12 cellular contexts compared by ENCODE assay signal in the genomic region with DNA sequence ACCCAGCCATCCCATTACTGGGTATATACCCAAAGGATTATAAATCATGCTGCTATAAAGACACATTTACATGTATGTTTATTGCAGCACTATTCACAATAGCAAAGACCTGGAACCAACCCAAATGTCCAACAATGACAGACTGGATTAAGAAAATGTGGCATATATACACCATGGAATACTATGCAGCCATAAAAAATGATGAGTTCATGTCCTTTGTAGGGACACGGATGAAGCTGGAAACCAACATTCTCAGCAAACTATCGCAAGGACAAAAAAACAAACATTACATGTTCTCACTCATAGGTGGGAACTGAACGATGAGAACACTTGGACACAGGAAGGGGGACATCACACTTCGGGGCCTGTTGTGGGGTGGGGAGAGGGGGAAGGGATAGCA. TPM values are rescaled to one million over a fixed set of nuclear protein-coding genes. Genes with fewer than 3 reads are reported as not detected.
A peak's percentile ranks its signal among the peaks of the same experiment; 100 is the strongest.
DNase-seq lines count a peak whose midpoint lies in the region; ATAC-seq and TF ChIP-seq lines count a peak whose summit lies in the region.
"Not testable (repeated sequence)": the region's sequence is repeated elsewhere in the genome, so short reads cannot be mapped to it uniquely, and the experiment has no call there.
"Had no signal": no experiment of that assay in that cellular context is flagged by ENCODE, and none has a peak within 500 bp of the region (broad histone marks: within the 10 kb centered on the region; RNA-seq: fewer than 3 reads in every experiment).

No MANE protein-coding gene starts in this region.

- H3K79me2 ChIP-seq in OCI-LY7 (ENCODE audit: insufficient read depth, low read depth, low read length): peaks cover 40% of the 10 kb centered on the region

- H3K36me3 ChIP-seq in HAP-1 (replicated peaks); OCI-LY7 (ENCODE audit: insufficient read depth, low read length): not testable (repeated sequence)
- peaks cover 13% of the 10 kb centered on the region for H3K36me3 ChIP-seq in mesodermal cell (ENCODE audit: control insufficient read depth, insufficient read depth, low read length)

- H3K4me1 Mint-ChIP-seq in activated CD8-positive, alpha-beta T cell treated with anti-CD3 and anti-CD28 coated beads for 36 hours (ENCODE audit: low read depth): peaks cover 35% of the 10 kb centered on the region

- H3K4me3 ChIP-seq in AG04450 (ENCODE audit: low read depth, low read length) (0 out of 2 replicates have a peak overlapping the region, but pooled peaks have one; percentile 31), HAP-1 (peak overlapping the region; percentile 98), OCI-LY7 (ENCODE audit: low read depth, low read length, poor library complexity, severe bottlenecking) (peak overlapping the region; percentile 86), astrocyte of the spinal cord (ENCODE audit: low read depth, low read length) (peak overlapping the region; percentile 99), fibroblast of mammary gland (ENCODE audit: control insufficient read depth, low read depth, low read length) (peak overlapping the region; percentile 99), mesodermal cell (ENCODE audit: extremely low read depth, insufficient read depth, low read length, poor library complexity, severe bottlenecking) (peak overlapping the region; percentile 92), skeletal muscle cell (ENCODE audit: low read depth, low read length) (peak overlapping the region; percentile 99)

- ATAC-seq in activated CD8-positive, alpha-beta T cell treated with anti-CD3 and anti-CD28 coated beads for 36 hours: not testable (repeated sequence)

- H3K36me3 Mint-ChIP-seq in activated CD8-positive, alpha-beta T cell treated with anti-CD3 and anti-CD28 coated beads for 36 hours (ENCODE audit: low read depth): not testable (repeated sequence)

- H3K4me1 ChIP-seq in HAP-1 (peaks cover 15% of the 10 kb centered on the region), OCI-LY7 (ENCODE audit: insufficient read depth, low read length, poor library complexity, severe bottlenecking) (peaks cover 14% of the 10 kb centered on the region), mesodermal cell (ENCODE audit: control insufficient read depth, insufficient read depth, low read length, poor library complexity, severe bottlenecking) (peaks cover 19% of the 10 kb centered on the region)

- peak overlapping the region; percentile 83 for H3K4me3 Mint-ChIP-seq in activated CD8-positive, alpha-beta T cell treated with anti-CD3 and anti-CD28 coated beads for 36 hours

- BruUV-seq in OCI-LY7 (replicated peaks; lab: Mats Ljungman, UMichigan): not testable (repeated sequence)

- not testable (repeated sequence) for H2AFZ ChIP-seq in OCI-LY7 (ENCODE audit: low read length)

- H4K20me1 ChIP-seq in OCI-LY7 (ENCODE audit: insufficient read depth, low read length): not testable (repeated sequence)

- WGBS in mesodermal cell (ENCODE audit: insufficient coverage in 2 of 2), 2 experiments: 85% methylated on average over 2 of the region's 4 CpGs; no CpG with 5 or more reads in 1 of the 2 experiments

- CTCF ChIA-PET in AG04450 (lab: Charles Lee); OCI-LY7 (lab: Charles Lee; ENCODE audit: unreplicated experiment): not testable (repeated sequence)
- CTCF ChIA-PET in activated CD8-positive, alpha-beta T cell treated with anti-CD3 and anti-CD28 coated beads for 36 hours (lab: Charles Lee): interaction anchor here (1.5 kb wide), 1 partner anchor 19 kb away, joined by 3 read pairs; no protein-coding TSS in a partner anchor

- peak overlapping the region; percentile 75 for H3K27ac Mint-ChIP-seq in activated CD8-positive, alpha-beta T cell treated with anti-CD3 and anti-CD28 coated beads for 36 hours

- not testable (repeated sequence) for H3K4me2 ChIP-seq in OCI-LY7 (ENCODE audit: low read length)

- not testable (repeated sequence) for TF ChIP-seq CTCF in AG04450 (IDR thresholded peaks at IDR 0.05; ENCODE audit: low read depth, low read length); OCI-LY7 (conservative IDR thresholded peaks at IDR 0.05; ENCODE audit: low read length); activated CD8-positive, alpha-beta T cell treated with anti-CD3 and anti-CD28 coated beads for 36 hours (IDR thresholded peaks at IDR 0.05); astrocyte of the spinal cord (IDR thresholded peaks at IDR 0.05; ENCODE audit: low read depth, low read length); fibroblast of mammary gland (conservative IDR thresholded peaks at IDR 0.05; ENCODE audit: control insufficient read depth, insufficient read depth, low read depth, low read length)

- H3K27ac ChIP-seq in AG04450 (ENCODE audit: low read depth, low read length); OCI-LY7 (ENCODE audit: low read depth, low read length, poor library complexity, severe bottlenecking); mesodermal cell (ENCODE audit: low read depth, low read length, severe bottlenecking): not testable (repeated sequence)

- H3K9me3 Mint-ChIP-seq in activated CD8-positive, alpha-beta T cell treated with anti-CD3 and anti-CD28 coated beads for 36 hours: not testable (repeated sequence)

- POLR2A ChIA-PET in AG04450 (lab: Yijun Ruan, JAX); OCI-LY7 (lab: Charles Lee); activated CD8-positive, alpha-beta T cell treated with anti-CD3 and anti-CD28 coated beads for 36 hours (lab: Charles Lee): not testable (repeated sequence)

- H3K27me3 ChIP-seq in AG04450 (ENCODE audit: control insufficient read depth, insufficient read depth, low read length); HAP-1 (ENCODE audit: low read depth): not testable (repeated sequence)

- H3K27me3 Mint-ChIP-seq in activated CD8-positive, alpha-beta T cell treated with anti-CD3 and anti-CD28 coated beads for 36 hours: not testable (repeated sequence)

- in situ Hi-C loops in HAP-1 (cut with MboI; ENCODE audit: low sequenced_read_pairs): loop anchor here (5.0 kb wide), 1 partner anchor 60 kb away; no protein-coding TSS in a partner anchor
- in situ Hi-C loops in astrocyte of the spinal cord (cut with HindIII; ENCODE audit: low sequenced_read_pairs): not testable (repeated sequence)

- H3K9me2 ChIP-seq in OCI-LY7 (ENCODE audit: insufficient read depth, low read length): not testable (repeated sequence)

- not testable (repeated sequence) for H3K9me3 ChIP-seq in AG04450 (ENCODE audit: control insufficient read depth, insufficient read depth, low read length); HAP-1; OCI-LY7 (ENCODE audit: low read length); mesodermal cell (ENCODE audit: control insufficient read depth, low read length)

- DNase-seq in AG04450 (ENCODE audit: low read depth, low spot score); HAP-1 (ENCODE audit: low spot score in 2 of 2); OCI-LY7 (ENCODE audit: low spot score); activated CD8-positive, alpha-beta T cell treated with anti-CD3 and anti-CD28 coated beads for 36 hours; astrocyte of the spinal cord (ENCODE audit: low read depth, low spot score); fibroblast of mammary gland (ENCODE audit: low read depth); skeletal muscle cell (ENCODE audit: low read depth): not testable (repeated sequence)

- intact Hi-C loops in OCI-LY7 (cut with micrococcal nuclease; ENCODE audit: unreplicated experiment); activated CD8-positive, alpha-beta T cell treated with anti-CD3 and anti-CD28 coated beads for 36 hours (cut with micrococcal nuclease): not testable (repeated sequence)

RNA-seq across cellular contexts. Expression of a gene that starts 1.0 kb away (rescaled TPM):
- 87.1 and 87.7 TPM in 2 replicates for polyA plus RNA-seq in AG04450 (2011; rRNA removed)
- polyA minus RNA-seq in AG04450 (2011; rRNA and poly(A)+ RNA removed): 88.8 and 104 TPM in 2 replicates
- total RNA-seq in OCI-LY7 (2014; rRNA removed; shearing (Covaris generic)): 40.9 and 46.5 TPM in 2 replicates
- 61.6 and 62.8 TPM in 2 replicates for total RNA-seq in OCI-LY7 (2022)
- 10 to 100 TPM; 44.8 to 50.0 TPM for total RNA-seq in activated CD8-positive, alpha-beta T cell treated with anti-CD3 and anti-CD28 coated beads for 36 hours
- polyA plus RNA-seq in mesodermal cell (2013, experiment 1 of 2): 67.5 TPM
- 46.0 TPM for polyA plus RNA-seq in mesodermal cell (2013, experiment 2 of 2)

RNA-seq across cellular contexts. Expression of a gene that starts 57.1 kb away (rescaled TPM):
- not detected in 2 replicates for polyA plus RNA-seq in AG04450 (2011; rRNA removed)
- not detected in 2 replicates for polyA minus RNA-seq in AG04450 (2011; rRNA and poly(A)+ RNA removed)
- total RNA-seq in OCI-LY7 (2014; rRNA removed; shearing (Covaris generic)): 8.8 and 12.8 TPM in 2 replicates
- 0.57 and 1.2 TPM in 2 replicates for total RNA-seq in OCI-LY7 (2022)
- not detected for total RNA-seq in activated CD8-positive, alpha-beta T cell treated with anti-CD3 and anti-CD28 coated beads for 36 hours
- polyA plus RNA-seq in mesodermal cell (2013, experiment 1 of 2): 0.63 TPM
- polyA plus RNA-seq in mesodermal cell (2013, experiment 2 of 2): 0.96 TPM
- total RNA-seq: mononuclear cell, posterior vena cava, spleen, urinary bladder had no signal
- polyA plus RNA-seq: spleen, urinary bladder had no signal

Comparison
In these comparisons a context has a peak if more than half of its experiments do, and no peak if none do; other contexts are left out.
1. H3K4me3 ChIP-seq: peak in every context shown above with its lines; median percentile 99 in astrocyte of the spinal cord; 99 in fibroblast of mammary gland; 99 in skeletal muscle cell; 98 in HAP-1; 92 in mesodermal cell; 86 in OCI-LY7; 31 in AG04450.